ENCODE assay signal across 8 cellular contexts in the genomic region with DNA sequence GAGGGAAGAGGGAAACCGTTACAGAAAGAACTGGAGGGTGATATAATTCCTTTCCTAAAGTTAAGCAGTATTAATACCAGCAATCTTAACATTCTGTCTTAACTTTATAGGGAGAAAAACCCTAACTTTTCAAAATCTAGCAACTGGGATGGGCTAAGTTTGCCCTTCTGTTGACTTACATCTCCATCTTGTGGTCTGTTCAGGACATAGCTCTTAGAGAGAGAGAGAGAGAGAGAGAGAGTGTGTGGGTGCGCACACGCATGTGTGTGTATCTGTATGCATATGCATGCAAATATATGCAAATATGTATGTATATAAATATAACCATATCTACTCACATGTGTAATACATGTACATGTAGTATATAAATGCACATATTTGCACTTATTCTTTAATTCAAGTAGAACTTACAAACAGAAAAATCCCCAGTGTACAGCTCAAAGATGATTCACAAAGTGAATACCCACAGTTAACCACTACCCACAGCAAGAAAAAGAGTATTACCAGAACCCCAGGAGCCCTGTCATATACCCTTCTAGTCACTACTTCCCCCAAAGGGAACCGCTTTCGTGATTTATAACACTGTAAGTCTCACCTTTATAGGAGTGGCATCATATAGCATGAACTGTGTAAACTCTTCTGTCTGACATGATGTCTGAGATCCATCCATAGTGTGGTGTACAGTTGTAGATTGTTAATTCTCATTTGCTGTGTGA. TPM values are rescaled to one million over a fixed set of nuclear protein-coding genes. Genes with fewer than 3 reads are reported as not detected.
DNase-seq lines count a peak whose midpoint lies in the region; ATAC-seq and TF ChIP-seq lines count a peak whose summit lies in the region.

No MANE protein-coding gene starts in this region.

- H3K36me3 ChIP-seq in RWPE2 (ENCODE audit: low read depth), result no peaks in the 10 kb centered on the region
- H3K36me3 ChIP-seq in right atrium auricular region, result no peaks in the 10 kb centered on the region

- no peak overlapping the region for H3K27ac ChIP-seq in RWPE2 (ENCODE audit: poor library complexity, severe bottlenecking)
- H3K27ac ChIP-seq in right atrium auricular region, result no peak overlapping the region

- H3K4me3 ChIP-seq in RWPE2 (ENCODE audit: severe bottlenecking), result no peak overlapping the region
- no peak overlapping the region for H3K4me3 ChIP-seq in right atrium auricular region

- H3K27me3 ChIP-seq in RWPE2 (ENCODE audit: insufficient read depth, poor library complexity, severe bottlenecking), result no peaks in the 10 kb centered on the region
- H3K27me3 ChIP-seq in right atrium auricular region, result no peaks in the 10 kb centered on the region

- H3K4me1 ChIP-seq in RWPE2 (ENCODE audit: insufficient read depth, poor library complexity, severe bottlenecking) (no peaks in the 10 kb centered on the region), right atrium auricular region (no peaks in the 10 kb centered on the region)

- no peaks in the 10 kb centered on the region for H3K9me3 ChIP-seq in RWPE2 (ENCODE audit: severe bottlenecking)
- H3K9me3 ChIP-seq in right atrium auricular region, result no peaks in the 10 kb centered on the region

- DNase-seq in A172 (ENCODE audit: low spot score) (peak; percentile 19), RWPE2 (ENCODE audit: low spot score) (no peak), right atrium auricular region (ENCODE audit: low spot score) (no peak), NCI-H2107 (lab: John Stamatoyannopoulos, UW) (no peak), amniotic stem cell (lab: John Stamatoyannopoulos, UW) (no peak)

- ATAC-seq in RWPE2 (ENCODE audit: low read depth) (peak; percentile 60; the same call in 2 of the 3 replicates), GM18511 (IDR thresholded peaks at IDR 0.05; ENCODE audit: unreplicated experiment) (no peak), HG03159 (IDR thresholded peaks at IDR 0.05; ENCODE audit: unreplicated experiment) (no peak)

- TF ChIP-seq CTCF in GM12873 (IDR thresholded peaks at IDR 0.05; ENCODE audit: insufficient read depth, low read depth, low read length, missing control alignments), result peak; percentile 53
- TF ChIP-seq CTCF in RWPE2 (IDR thresholded peaks at IDR 0.05; ENCODE audit: poor library complexity, severe bottlenecking), result peak; percentile 64
- TF ChIP-seq CTCF in right atrium auricular region (IDR thresholded peaks at IDR 0.05), result peak; percentile 12 to 48

RNA-seq across cellular contexts. Expression of gene STX8, which starts 46.4 kb away (rescaled TPM):
- 57.1 and 57.3 TPM in 2 replicates for total RNA-seq in A172 (2014; rRNA removed; shearing (Covaris generic))
- total RNA-seq in right atrium auricular region, result 10 to 100 TPM; 38.8 to 60.8 TPM

RNA-seq across cellular contexts. Expression of gene CFAP52, which starts 47.3 kb away (rescaled TPM):
- 3.4 TPM in 1 of 2 replicates, not detected in the other for total RNA-seq in A172 (2014; rRNA removed; shearing (Covaris generic))
- 1 to 10 TPM in 1 of 2 donors, not detected in 1; 1.1 TPM for total RNA-seq in right atrium auricular region
